25 cellular contexts compared by ENCODE assay signal in genomic region chr6:168455847-168456530, GRCh38. TPM values are rescaled to one million over a fixed set of nuclear protein-coding genes. Genes with fewer than 3 reads are reported as not detected.
"Had no signal": no experiment of that assay in that cellular context is flagged by ENCODE, and none has a peak within 500 bp of the region (broad histone marks: within the 10 kb centered on the region; RNA-seq: fewer than 3 reads in every experiment).

No MANE protein-coding gene starts in this region.

- H3K4me1 ChIP-seq: left lung, prostate gland, spleen, upper lobe of left lung had no signal

- H3K27ac ChIP-seq: dorsolateral prefrontal cortex, gastrocnemius medialis, left lung, neural progenitor cell, prostate gland, right atrium auricular region, sigmoid colon, spleen, suprapubic skin, upper lobe of left lung had no signal

- H3K9me3 ChIP-seq: gastrocnemius medialis, left lung, prostate gland, right atrium auricular region, sigmoid colon, spleen, suprapubic skin, tibial artery, upper lobe of left lung had no signal

- H3K4me1 Mint-ChIP-seq: stimulated activated naive B cell treated with anti-CD40 and anti-IgM and Interleukin-4, amounts not matched to agents 10 μg/mL and 1 μg/mL and 100 μg/mL, for 72 hours had no signal

- H3K4me3 ChIP-seq: dorsolateral prefrontal cortex, gastrocnemius medialis, left lung, neural progenitor cell, prostate gland, right atrium auricular region, sigmoid colon, spleen, tibial artery, upper lobe of left lung had no signal

- H3K36me3 Mint-ChIP-seq: mesothelial cell of epicardium; naive thymus-derived CD4-positive, alpha-beta T cell; neural progenitor cell; stimulated activated naive B cell treated with anti-CD40 and anti-IgM and Interleukin-4, amounts not matched to agents 10 μg/mL and 1 μg/mL and 100 μg/mL, for 72 hours had no signal

- FAIRE-seq: kidney, urothelium cell line had no signal

- DNase-seq: dorsolateral prefrontal cortex; effector CD4-positive, alpha-beta T cell; gastrocnemius medialis; head of caudate nucleus; kidney; left lung; mesenchymal stem cell; naive thymus-derived CD4-positive, alpha-beta T cell; nucleus accumbens; sigmoid colon; spleen; stimulated activated naive B cell treated with anti-CD40 and anti-IgM and Interleukin-4, amounts not matched to agents 10 μg/mL and 1 μg/mL and 100 μg/mL, for 72 hours; tibial artery had no signal

- H3K27me3 ChIP-seq: neural progenitor cell, right atrium auricular region, sigmoid colon, suprapubic skin, tibial artery, upper lobe of left lung had no signal

- H3K4me2 ChIP-seq: neural progenitor cell had no signal

- H2AFZ ChIP-seq: neural progenitor cell had no signal

- H3K9ac ChIP-seq: neural progenitor cell had no signal

- H3K4me3 Mint-ChIP-seq: mesothelial cell of epicardium; naive thymus-derived CD4-positive, alpha-beta T cell; nephron; neural progenitor cell; stimulated activated naive B cell treated with anti-CD40 and anti-IgM and Interleukin-4, amounts not matched to agents 10 μg/mL and 1 μg/mL and 100 μg/mL, for 72 hours; stimulated activated naive CD8-positive, alpha-beta T cell treated with anti-CD3 and anti-CD28 coated beads, Interleukin-15, Interleukin-2, amounts not matched to agents 100 ng/mL and 50 ng/mL, for 24 hours had no signal

- H3K9me3 Mint-ChIP-seq: stimulated activated naive CD8-positive, alpha-beta T cell treated with anti-CD3 and anti-CD28 coated beads, Interleukin-15, Interleukin-2, amounts not matched to agents 100 ng/mL and 50 ng/mL, for 24 hours had no signal

- H3K36me3 ChIP-seq: gastrocnemius medialis, left lung, neural progenitor cell, prostate gland, right atrium auricular region, sigmoid colon, spleen, suprapubic skin, tibial artery, upper lobe of left lung had no signal

- ATAC-seq: gastrocnemius medialis; left lung; naive thymus-derived CD4-positive, alpha-beta T cell; stimulated activated naive B cell treated with anti-CD40 and anti-IgM and Interleukin-4, amounts not matched to agents 10 μg/mL and 1 μg/mL and 100 μg/mL, for 72 hours had no signal

RNA-seq across cellular contexts. Expression of gene SMOC2, which starts 15.0 kb away (rescaled TPM):
- total RNA-seq: fibroblast of villous mesenchyme; glomerular endothelial cell; lung microvascular endothelial cell; naive thymus-derived CD4-positive, alpha-beta T cell had no signal
- polyA plus RNA-seq: naive thymus-derived CD4-positive, alpha-beta T cell had no signal
